25 cellular contexts compared by ENCODE assay signal in the genomic region with DNA sequence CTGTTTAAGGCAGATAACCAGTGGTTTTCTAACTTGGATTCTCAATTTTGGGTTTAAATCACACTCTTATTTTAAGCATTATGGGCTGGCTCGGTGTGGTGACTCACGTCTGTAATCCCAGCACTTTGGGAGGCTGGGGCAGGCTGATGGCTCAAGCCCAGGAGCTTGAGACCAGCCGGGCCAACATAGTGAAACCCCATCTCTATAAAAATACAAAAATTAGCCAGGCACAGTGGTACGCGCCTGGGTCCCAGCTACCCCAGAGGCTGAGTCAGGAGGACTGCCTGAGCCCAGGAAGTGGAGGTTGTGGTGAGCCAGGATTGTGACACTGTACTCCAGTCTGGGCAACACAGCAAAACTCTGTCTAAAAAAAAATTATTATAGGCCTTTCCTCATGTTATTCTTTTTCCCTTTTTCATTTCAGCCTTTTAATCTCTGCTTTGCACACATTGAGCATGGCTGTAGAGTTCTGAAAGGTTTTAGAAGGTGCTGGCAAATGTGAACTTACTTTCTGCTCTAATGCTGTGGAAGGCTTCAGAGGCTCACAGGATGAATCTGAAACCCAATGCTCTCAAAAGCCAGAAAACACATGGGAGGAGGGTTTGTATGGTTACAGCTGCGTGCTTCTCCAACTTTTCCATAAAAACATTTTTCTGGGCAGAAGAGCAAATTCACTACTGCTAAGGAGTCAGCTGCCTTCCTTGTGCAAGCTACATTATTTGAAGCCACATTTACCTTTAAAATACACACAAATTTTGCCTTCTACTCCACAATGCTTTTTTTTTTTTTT. TPM values are rescaled to one million over a fixed set of nuclear protein-coding genes. Genes with fewer than 3 reads are reported as not detected.
DNase-seq lines count a peak whose midpoint lies in the region; ATAC-seq and TF ChIP-seq lines count a peak whose summit lies in the region.
"Had no signal": no experiment of that assay in that cellular context is flagged by ENCODE, and none has a peak within 500 bp of the region (broad histone marks: within the 10 kb centered on the region; RNA-seq: fewer than 3 reads in every experiment).

No MANE protein-coding gene starts in this region.

- no peaks in the 10 kb centered on the region for H3K9me3 Mint-ChIP-seq in activated naive CD8-positive, alpha-beta T cell treated with anti-CD3 and anti-CD28 coated beads, Interleukin-2, amount 10 ng/mL, durations not matched to agents 7 days and 5 days
- H3K9me3 Mint-ChIP-seq in activated naive CD8-positive, alpha-beta T cell treated with anti-CD3 and anti-CD28 coated beads for 36 hours, result no peaks in the 10 kb centered on the region
- H3K9me3 Mint-ChIP-seq: activated T-helper 2 cell treated with anti-CD3 and anti-CD28 coated beads, Interferon-gamma antibody, Interleukin-2, Interleukin-4, amounts not matched to agents 10 μg/mL and 5 μg/mL and 100 μg/mL, durations not matched to agents 14 hours and 24 hours and 36 hours; H9; mesothelial cell of epicardium; neural crest cell; stimulated activated naive B cell treated with anti-CD40 and anti-IgM and Interleukin-4, amounts not matched to agents 10 μg/mL and 1 μg/mL and 100 μg/mL, for 72 hours had no signal

- intact Hi-C loops in aorta (cut with DNase I), result loop anchor here (2.0 to 5.0 kb wide), 3 partner anchors 33 to 79 kb away; partner anchors contain the start of gene CHAC1 (in 1 of the 2)

- WGBS in aorta, 2 donors, result 5 to 9% methylated on average over 6 of the region's 6 CpGs

- peaks cover 3 to 4% of the 10 kb centered on the region in 2 donors for H3K36me3 ChIP-seq in aorta (ENCODE audit: control insufficient read depth in 1 of 2, insufficient read depth in 2 of 2, low read length in 1 of 2)

- H3K27me3 ChIP-seq in aorta (ENCODE audit: control insufficient read depth in 1 of 2, insufficient read depth in 2 of 2, low read length in 1 of 2), result no peaks in the 10 kb centered on the region
- H3K27me3 ChIP-seq: tibial nerve had no signal

- no peaks in the 10 kb centered on the region for H3K27me3 Mint-ChIP-seq in activated naive CD8-positive, alpha-beta T cell treated with anti-CD3 and anti-CD28 coated beads, Interleukin-2, amount 10 ng/mL, durations not matched to agents 7 days and 5 days
- no peaks in the 10 kb centered on the region for H3K27me3 Mint-ChIP-seq in activated naive CD8-positive, alpha-beta T cell treated with anti-CD3 and anti-CD28 coated beads for 36 hours
- H3K27me3 Mint-ChIP-seq: CD4-positive, alpha-beta memory T cell; stimulated activated naive B cell treated with anti-CD40 and anti-IgM and Interleukin-4, amounts not matched to agents 10 μg/mL and 1 μg/mL and 100 μg/mL, for 72 hours had no signal

- ATAC-seq in activated naive CD8-positive, alpha-beta T cell treated with anti-CD3 and anti-CD28 coated beads, Interleukin-2, amount 10 ng/mL, durations not matched to agents 7 days and 5 days (ENCODE audit: low read depth), result peak; percentile 30
- ATAC-seq in aorta (ENCODE audit: low FRiP score) (peak; percentile 69), HG03108 (IDR thresholded peaks at IDR 0.05; ENCODE audit: unreplicated experiment) (no peak)
- ATAC-seq: activated CD4-positive, CD25-positive, alpha-beta regulatory T cell treated with anti-CD3 and anti-CD28 coated beads, Interleukin-2, amount 50 U/mL, for 24 hours; stimulated activated naive B cell treated with anti-CD40 and anti-IgM and Interleukin-4, amounts not matched to agents 10 μg/mL and 1 μg/mL and 100 μg/mL, for 72 hours had no signal

- H3K27ac Mint-ChIP-seq in activated naive CD8-positive, alpha-beta T cell treated with anti-CD3 and anti-CD28 coated beads, Interleukin-2, amount 10 ng/mL, durations not matched to agents 7 days and 5 days, result no peak overlapping the region
- H3K27ac Mint-ChIP-seq in activated naive CD8-positive, alpha-beta T cell treated with anti-CD3 and anti-CD28 coated beads for 36 hours, result no peak overlapping the region
- H3K27ac Mint-ChIP-seq: activated T-helper 2 cell treated with anti-CD3 and anti-CD28 coated beads, Interferon-gamma antibody, Interleukin-2, Interleukin-4, amounts not matched to agents 10 μg/mL and 5 μg/mL and 100 μg/mL, durations not matched to agents 14 hours and 24 hours and 36 hours; H9; mesothelial cell of epicardium; stimulated activated naive B cell treated with anti-CD40 and anti-IgM and Interleukin-4, amounts not matched to agents 10 μg/mL and 1 μg/mL and 100 μg/mL, for 72 hours had no signal

- POLR2A ChIA-PET in activated naive CD8-positive, alpha-beta T cell treated with anti-CD3 and anti-CD28 coated beads, Interleukin-2, amount 10 ng/mL, durations not matched to agents 7 days and 5 days (lab: Charles Lee), result interaction anchor here (0.6 kb wide), 1 partner anchor 24 kb away, joined by 3 read pairs; no protein-coding TSS in a partner anchor

- no peak for DNase-seq in activated naive CD8-positive, alpha-beta T cell treated with anti-CD3 and anti-CD28 coated beads, Interleukin-2, amount 10 ng/mL, durations not matched to agents 7 days and 5 days
- DNase-seq in activated naive CD8-positive, alpha-beta T cell treated with anti-CD3 and anti-CD28 coated beads for 36 hours, result no peak
- peak; percentile 49 for DNase-seq in amniotic epithelial cell (ENCODE audit: low read depth)
- DNase-seq in fibroblast of villous mesenchyme (ENCODE audit: low read depth), result peak; percentile 55
- DNase-seq in aorta, result peak; percentile 78 to 83
- no peak for DNase-seq in DMS53 treated with DMSO at 0.1 percent for 48 hours (lab: John Stamatoyannopoulos, UW; ENCODE audit: unreplicated experiment)
- DNase-seq in dermis blood vessel endothelial cell, result no peak
- DNase-seq: CD4-positive, alpha-beta memory T cell; cortex of kidney; DMS79 treated with DMSO at 0.1 percent for 48 hours; H9; NCI-H1092; NCI-H2107; NCI-H524; retina; SIG-M5; stimulated activated naive B cell treated with anti-CD40 and anti-IgM and Interleukin-4, amounts not matched to agents 10 μg/mL and 1 μg/mL and 100 μg/mL, for 72 hours had no signal

- H3K36me3 Mint-ChIP-seq in activated naive CD8-positive, alpha-beta T cell treated with anti-CD3 and anti-CD28 coated beads, Interleukin-2, amount 10 ng/mL, durations not matched to agents 7 days and 5 days, result peaks cover 37% of the 10 kb centered on the region
- H3K36me3 Mint-ChIP-seq in activated naive CD8-positive, alpha-beta T cell treated with anti-CD3 and anti-CD28 coated beads for 36 hours, result peaks cover 24% of the 10 kb centered on the region

- H3K27ac ChIP-seq in aorta (ENCODE audit: low read depth in 1 of 2, low read length in 2 of 2), result peak overlapping the region; percentile 73 to 77
- H3K27ac ChIP-seq: HL-60, tibial nerve had no signal

- H3K4me3 Mint-ChIP-seq in activated naive CD8-positive, alpha-beta T cell treated with anti-CD3 and anti-CD28 coated beads, Interleukin-2, amount 10 ng/mL, durations not matched to agents 7 days and 5 days, result no peak overlapping the region
- H3K4me3 Mint-ChIP-seq in activated naive CD8-positive, alpha-beta T cell treated with anti-CD3 and anti-CD28 coated beads for 36 hours, result no peak overlapping the region
- H3K4me3 Mint-ChIP-seq: CD4-positive, alpha-beta memory T cell; H9; mesothelial cell of epicardium; neural crest cell; stimulated activated naive B cell treated with anti-CD40 and anti-IgM and Interleukin-4, amounts not matched to agents 10 μg/mL and 1 μg/mL and 100 μg/mL, for 72 hours had no signal

- H3K4me3 ChIP-seq in fibroblast of villous mesenchyme (ENCODE audit: low read depth, low read length) (no peak overlapping the region), aorta (ENCODE audit: low read length in 2 of 2) (no peak overlapping the region)
- H3K4me3 ChIP-seq: tibial nerve had no signal

- H3K9me3 ChIP-seq in aorta (ENCODE audit: control insufficient read depth, low read length), result no peaks in the 10 kb centered on the region
- H3K9me3 ChIP-seq: tibial nerve had no signal

- H3K4me1 Mint-ChIP-seq in activated naive CD8-positive, alpha-beta T cell treated with anti-CD3 and anti-CD28 coated beads, Interleukin-2, amount 10 ng/mL, durations not matched to agents 7 days and 5 days, result peaks cover 5% of the 10 kb centered on the region
- H3K4me1 Mint-ChIP-seq in activated naive CD8-positive, alpha-beta T cell treated with anti-CD3 and anti-CD28 coated beads for 36 hours, result peaks cover 8% of the 10 kb centered on the region
- H3K4me1 Mint-ChIP-seq: CD4-positive, alpha-beta memory T cell; H9; neural crest cell had no signal

- TF ChIP-seq CTCF in fibroblast of villous mesenchyme (IDR thresholded peaks at IDR 0.05; ENCODE audit: insufficient read depth, low read depth, low read length), result no peak

- peaks cover 7 to 8% of the 10 kb centered on the region in 2 donors for H3K4me1 ChIP-seq in aorta (ENCODE audit: control insufficient read depth in 1 of 2, insufficient read depth in 2 of 2, low read length in 2 of 2)
- H3K4me1 ChIP-seq: tibial nerve had no signal

RNA-seq across cellular contexts. Expression of gene CHAC1, which starts 32.5 kb away (rescaled TPM):
- total RNA-seq in activated naive CD8-positive, alpha-beta T cell treated with anti-CD3 and anti-CD28 coated beads, Interleukin-2, amount 10 ng/mL, durations not matched to agents 7 days and 5 days, result 10 to 100 TPM; 13.9 to 14.1 TPM
- 10 to 100 TPM; 43.9 to 45.8 TPM for total RNA-seq in activated naive CD8-positive, alpha-beta T cell treated with anti-CD3 and anti-CD28 coated beads for 36 hours
- total RNA-seq in fibroblast of villous mesenchyme (13.4 and 62.2 TPM in 2 replicates), aorta (1 to 10 TPM; 2.1 to 5.3 TPM), dermis blood vessel endothelial cell (2.2 and 2.9 TPM in 2 replicates)
- polyA plus RNA-seq in aorta, result 1 to 10 TPM; 1.2 to 4.5 TPM

RNA-seq across cellular contexts. Expression of gene DLL4, which starts 56.6 kb away (rescaled TPM):
- under 1 TPM in 1 of 2 experiments, not detected in 1; 0.11 TPM for total RNA-seq in activated naive CD8-positive, alpha-beta T cell treated with anti-CD3 and anti-CD28 coated beads, Interleukin-2, amount 10 ng/mL, durations not matched to agents 7 days and 5 days
- total RNA-seq in activated naive CD8-positive, alpha-beta T cell treated with anti-CD3 and anti-CD28 coated beads for 36 hours, result not detected
- 5.5 and 6.0 TPM in 2 replicates for total RNA-seq in fibroblast of villous mesenchyme
- 10 to 100 TPM in 1 of 2 donors, 1 to 10 TPM in 1; 9.7 to 28.4 TPM for total RNA-seq in aorta
- polyA plus RNA-seq in aorta, result under 1 TPM; 0.20 to 0.38 TPM
- 128 and 158 TPM in 2 replicates for total RNA-seq in dermis blood vessel endothelial cell
- total RNA-seq: CD4-positive, alpha-beta memory T cell; T-helper 2 cell treated with Interferon-gamma antibody and Interleukin-4, amounts not matched to agents 100 ng/mL and 5 ng/mL, for 36 hours had no signal
- polyA plus RNA-seq: CD4-positive, alpha-beta memory T cell had no signal

Comparison
In these comparisons a context has a peak if more than half of its experiments do, and no peak if none do; other contexts are left out.
1. DNase-seq: peak in amniotic epithelial cell (single experiment), fibroblast of villous mesenchyme (single experiment) and aorta (2 of 2); none in activated naive CD8-positive, alpha-beta T cell treated with anti-CD3 and anti-CD28 coated beads, Interleukin-2, amount 10 ng/mL, durations not matched to agents 7 days and 5 days (single experiment), activated naive CD8-positive, alpha-beta T cell treated with anti-CD3 and anti-CD28 coated beads for 36 hours (single experiment), DMS53 treated with DMSO at 0.1 percent for 48 hours (single experiment) and dermis blood vessel endothelial cell (single experiment).